Comparison of ENCODE assay signal across 13 cellular contexts in genomic region chr2:212974692-212975091, GRCh38.
DNase-seq lines count a peak whose midpoint lies in the region; ATAC-seq and TF ChIP-seq lines count a peak whose summit lies in the region.
"Had no signal": no experiment of that assay in that cellular context is flagged by ENCODE, and none has a peak within 500 bp of the region (broad histone marks: within the 10 kb centered on the region; RNA-seq: fewer than 3 reads in every experiment).

No MANE protein-coding gene starts in this region.

- H3K27ac ChIP-seq in mammary epithelial cell (ENCODE audit: insufficient read depth, low read depth, low read length): peak overlapping the region; percentile 75
- H3K27ac ChIP-seq in stomach: no peak overlapping the region
- no peak overlapping the region for H3K27ac ChIP-seq in CD8-positive, alpha-beta T cell (ENCODE audit: low read depth, low read length)

- peak overlapping the region; percentile 49 for H2AFZ ChIP-seq in mammary epithelial cell (ENCODE audit: low read depth, low read length)

- no peaks in the 10 kb centered on the region for H3K79me2 ChIP-seq in mammary epithelial cell (ENCODE audit: insufficient read depth, low read length)

- no peak overlapping the region for H3K4me3 ChIP-seq in mammary epithelial cell (replicated peaks in 1 of 3; ENCODE audit: insufficient read depth in 1 of 3, low read depth in 2 of 3, low read length in 3 of 3)
- H3K4me3 ChIP-seq in stomach: no peak overlapping the region
- no peak overlapping the region for H3K4me3 ChIP-seq in CD8-positive, alpha-beta T cell (ENCODE audit: low read depth, low read length)
- H3K4me3 ChIP-seq: BLaER1 treated with 17β-estradiol and CSF1 and Interleukin-3, amounts not matched to agents 10 nM and 100 nM had no signal

- dilution Hi-C loops in mammary epithelial cell (cut with HindIII; ENCODE audit: low sequenced_read_pairs): no loop called here

- no peak overlapping the region for H3K9ac ChIP-seq in mammary epithelial cell (ENCODE audit: insufficient read depth, low read length)
- H3K9ac ChIP-seq: BLaER1 treated with 17β-estradiol and CSF1 and Interleukin-3, amounts not matched to agents 10 nM and 100 nM had no signal

- H3K27me3 ChIP-seq in mammary epithelial cell (ENCODE audit: insufficient read depth, low read length): no peaks in the 10 kb centered on the region
- no peaks in the 10 kb centered on the region for H3K27me3 ChIP-seq in stomach
- no peaks in the 10 kb centered on the region for H3K27me3 ChIP-seq in CD8-positive, alpha-beta T cell (ENCODE audit: insufficient read depth, low read length)
- H3K27me3 ChIP-seq: BLaER1 treated with 17β-estradiol and CSF1 and Interleukin-3, amounts not matched to agents 10 nM and 100 nM had no signal

- peak; percentile 48 for DNase-seq in AG08395 (ENCODE audit: low spot score)
- peak; percentile 75 for DNase-seq in HT1080 (ENCODE audit: low read depth)
- peak; percentile 88 for DNase-seq in mammary epithelial cell
- DNase-seq in left colon: no peak
- no peak for DNase-seq in stomach
- DNase-seq in CD8-positive, alpha-beta T cell: no peak
- DNase-seq in Calu3: no peak
- no peak for DNase-seq in SIG-M5 treated with dmso at 0.1 percent for 504 hours (lab: John Stamatoyannopoulos, UW; ENCODE audit: unreplicated experiment)
- DNase-seq: activated CD4-positive, alpha-beta T cell treated with anti-CD3 and anti-CD28 coated beads for 48 hours; activated naive CD4-positive, alpha-beta T cell treated with anti-CD3 and anti-CD28 coated beads, Interleukin-2, amount 10 ng/mL, durations not matched to agents 7 days and 5 days; SIG-M5 had no signal

- TF ChIP-seq POLR2A in stomach (IDR thresholded peaks at IDR 0.05): no peak

- peak; percentile 21 for ATAC-seq in left colon
- ATAC-seq in CD8-positive, alpha-beta T cell: no peak
- ATAC-seq: stimulated activated memory B cell treated with anti-CD40 and anti-IgM and Interleukin-4, amounts not matched to agents 10 μg/mL and 1 μg/mL and 100 μg/mL, for 72 hours had no signal

- peaks cover 7% of the 10 kb centered on the region for H3K4me1 Mint-ChIP-seq in CD8-positive, alpha-beta T cell (ENCODE audit: low read depth)
- H3K4me1 Mint-ChIP-seq in Calu3 (ENCODE audit: low read depth, unreplicated experiment): no peaks in the 10 kb centered on the region
- H3K4me1 Mint-ChIP-seq: stimulated activated memory B cell treated with anti-CD40 and anti-IgM and Interleukin-4, amounts not matched to agents 10 μg/mL and 1 μg/mL and 100 μg/mL, for 72 hours had no signal

- H3K27ac Mint-ChIP-seq in CD8-positive, alpha-beta T cell: no peak overlapping the region
- no peak overlapping the region for H3K27ac Mint-ChIP-seq in Calu3 (ENCODE audit: unreplicated experiment)
- H3K27ac Mint-ChIP-seq: activated naive CD4-positive, alpha-beta T cell treated with anti-CD3 and anti-CD28 coated beads, Interleukin-2, amount 10 ng/mL, durations not matched to agents 7 days and 5 days; stimulated activated memory B cell treated with anti-CD40 and anti-IgM and Interleukin-4, amounts not matched to agents 10 μg/mL and 1 μg/mL and 100 μg/mL, for 72 hours had no signal

- peak overlapping the region; percentile 44 for H3K4me2 ChIP-seq in mammary epithelial cell (ENCODE audit: insufficient read depth, low read depth, low read length)

- intact Hi-C loops in mammary epithelial cell (cut with micrococcal nuclease): loop anchor here (5.0 kb wide), 2 partner anchors 47 to 178 kb away; partner anchors contain the start of gene IKZF2
- intact Hi-C loops in left colon (cut with DNase I, micrococcal nuclease): no loop called here
- intact Hi-C loops in stomach (cut with DNase I; ENCODE audit: low total_unique reads): no loop called here
- intact Hi-C loops in CD8-positive, alpha-beta T cell (cut with DNase I, micrococcal nuclease): no loop called here
- intact Hi-C loops in Calu3 (cut with micrococcal nuclease; ENCODE audit: unreplicated experiment): no loop called here

- POLR2A ChIA-PET in CD8-positive, alpha-beta T cell (lab: Charles Lee): no interaction called here

- no peak overlapping the region for H3K4me3 Mint-ChIP-seq in CD8-positive, alpha-beta T cell
- no peak overlapping the region for H3K4me3 Mint-ChIP-seq in Calu3 (ENCODE audit: low read depth, unreplicated experiment)
- H3K4me3 Mint-ChIP-seq: activated naive CD4-positive, alpha-beta T cell treated with anti-CD3 and anti-CD28 coated beads, Interleukin-2, amount 10 ng/mL, durations not matched to agents 7 days and 5 days; stimulated activated memory B cell treated with anti-CD40 and anti-IgM and Interleukin-4, amounts not matched to agents 10 μg/mL and 1 μg/mL and 100 μg/mL, for 72 hours had no signal

- no peaks in the 10 kb centered on the region for H4K20me1 ChIP-seq in mammary epithelial cell (ENCODE audit: insufficient read depth, low read length)
- H4K20me1 ChIP-seq: BLaER1 treated with 17β-estradiol and CSF1 and Interleukin-3, amounts not matched to agents 10 nM and 100 nM had no signal

- no TSS peak for BruUV-seq in mammary epithelial cell (replicated peaks; lab: Mats Ljungman, UMichigan)
- no TSS peak for BruUV-seq in Calu3 (replicated peaks; lab: Mats Ljungman, UMichigan)

- H3K4me1 ChIP-seq in mammary epithelial cell (ENCODE audit: insufficient read depth, low read length): peaks cover 20% of the 10 kb centered on the region
- no peaks in the 10 kb centered on the region for H3K4me1 ChIP-seq in stomach
- H3K4me1 ChIP-seq in CD8-positive, alpha-beta T cell (ENCODE audit: insufficient read depth, low read length): no peaks in the 10 kb centered on the region

- H3K36me3 ChIP-seq in mammary epithelial cell (ENCODE audit: insufficient read depth, low read length) (no peaks in the 10 kb centered on the region), stomach (no peaks in the 10 kb centered on the region)
- H3K36me3 ChIP-seq in CD8-positive, alpha-beta T cell (ENCODE audit: insufficient read depth, low read length): no peaks in the 10 kb centered on the region
- H3K36me3 ChIP-seq: BLaER1 treated with 17β-estradiol and CSF1 and Interleukin-3, amounts not matched to agents 10 nM and 100 nM had no signal

- no peaks in the 10 kb centered on the region for H3K9me3 Mint-ChIP-seq in CD8-positive, alpha-beta T cell
- peaks cover 3% of the 10 kb centered on the region for H3K9me3 Mint-ChIP-seq in Calu3 (ENCODE audit: low read depth, unreplicated experiment)
- H3K9me3 Mint-ChIP-seq: activated naive CD4-positive, alpha-beta T cell treated with anti-CD3 and anti-CD28 coated beads, Interleukin-2, amount 10 ng/mL, durations not matched to agents 7 days and 5 days; stimulated activated memory B cell treated with anti-CD40 and anti-IgM and Interleukin-4, amounts not matched to agents 10 μg/mL and 1 μg/mL and 100 μg/mL, for 72 hours had no signal

- in situ Hi-C loops in mammary epithelial cell (cut with MboI; ENCODE audit: low sequenced_read_pairs in 2 of 2): no loop called here

- H3K9me3 ChIP-seq in mammary epithelial cell (replicated peaks; ENCODE audit: insufficient read depth, low read length): no peaks in the 10 kb centered on the region
- H3K9me3 ChIP-seq in stomach: no peaks in the 10 kb centered on the region
- H3K9me3 ChIP-seq in CD8-positive, alpha-beta T cell (ENCODE audit: low read length): no peaks in the 10 kb centered on the region
- H3K9me3 ChIP-seq: BLaER1 treated with 17β-estradiol and CSF1 and Interleukin-3, amounts not matched to agents 10 nM and 100 nM had no signal

- no peak for TF ChIP-seq EP300 in stomach (IDR thresholded peaks at IDR 0.05)

- no peaks in the 10 kb centered on the region for H3K27me3 Mint-ChIP-seq in CD8-positive, alpha-beta T cell (ENCODE audit: low read depth)
- no peaks in the 10 kb centered on the region for H3K27me3 Mint-ChIP-seq in Calu3 (ENCODE audit: unreplicated experiment)
- H3K27me3 Mint-ChIP-seq: activated naive CD4-positive, alpha-beta T cell treated with anti-CD3 and anti-CD28 coated beads, Interleukin-2, amount 10 ng/mL, durations not matched to agents 7 days and 5 days; stimulated activated memory B cell treated with anti-CD40 and anti-IgM and Interleukin-4, amounts not matched to agents 10 μg/mL and 1 μg/mL and 100 μg/mL, for 72 hours had no signal

- WGBS in mammary epithelial cell (ENCODE audit: low coverage, missing lambda C conversion rate): 20% methylated on average over 2 of the region's 2 CpGs
- 34 to 41% (median 38%) methylated on average over 2 of the region's 2 CpGs for WGBS in stomach, 5 donors

- CTCF ChIA-PET in mammary epithelial cell (lab: Charles Lee; ENCODE audit: low non-redundant PET) (no interaction called here), Calu3 (lab: Charles Lee) (no interaction called here)
- CTCF ChIA-PET in CD8-positive, alpha-beta T cell (lab: Charles Lee): no interaction called here

- peaks cover 5% of the 10 kb centered on the region for H3K36me3 Mint-ChIP-seq in CD8-positive, alpha-beta T cell
- H3K36me3 Mint-ChIP-seq in Calu3 (ENCODE audit: insufficient read depth, unreplicated experiment): no peaks in the 10 kb centered on the region
- H3K36me3 Mint-ChIP-seq: activated naive CD4-positive, alpha-beta T cell treated with anti-CD3 and anti-CD28 coated beads, Interleukin-2, amount 10 ng/mL, durations not matched to agents 7 days and 5 days; stimulated activated memory B cell treated with anti-CD40 and anti-IgM and Interleukin-4, amounts not matched to agents 10 μg/mL and 1 μg/mL and 100 μg/mL, for 72 hours had no signal

- TF ChIP-seq CTCF in mammary epithelial cell (conservative IDR thresholded peaks at IDR 0.05 in 1 of 2, IDR thresholded peaks at IDR 0.05 in 1 of 2; ENCODE audit: extremely low read depth in 1 of 2, insufficient read depth in 1 of 2, low read depth in 1 of 2, low read length in 2 of 2) (no peak), stomach (IDR thresholded peaks at IDR 0.05) (no peak), Calu3 (IDR thresholded peaks at IDR 0.05; ENCODE audit: unreplicated experiment) (no peak)
- no peak for TF ChIP-seq CTCF in CD8-positive, alpha-beta T cell (IDR thresholded peaks at IDR 0.05)

Comparison
In these comparisons a context has a peak if more than half of its experiments do, and no peak if none do; other contexts are left out.
1. DNase-seq: peak in AG08395 (single experiment), HT1080 (single experiment) and mammary epithelial cell (single experiment); none in left colon (0 of 2), stomach (single experiment), CD8-positive, alpha-beta T cell (0 of 7), Calu3 (single experiment) and SIG-M5 treated with dmso at 0.1 percent for 504 hours (single experiment).